Comparison of ENCODE assay signal across 27 cellular contexts in genomic region chr2:236714061-236714460, GRCh38.
DNase-seq lines count a peak whose midpoint lies in the region; ATAC-seq, FAIRE-seq and TF ChIP-seq lines count a peak whose summit lies in the region.
"Had no signal": no experiment of that assay in that cellular context is flagged by ENCODE, and none has a peak within 500 bp of the region (broad histone marks: within the 10 kb centered on the region; RNA-seq: fewer than 3 reads in every experiment).

No MANE protein-coding gene starts in this region.

- H3K4ac ChIP-seq in H1 (replicated peaks; ENCODE audit: insufficient read length, low read depth, low read length), result no peak overlapping the region

- H3F3A ChIP-seq in neural progenitor cell (ENCODE audit: low read depth) (peaks cover 16% of the 10 kb centered on the region), SK-N-SH (replicated peaks; ENCODE audit: insufficient read depth) (no peaks in the 10 kb centered on the region)

- H2BK20ac ChIP-seq in H1 (ENCODE audit: low read length), result no peak overlapping the region

- H3K36me3 ChIP-seq in breast epithelium, result no peaks in the 10 kb centered on the region
- H3K36me3 ChIP-seq in H1 (ENCODE audit: control insufficient read depth in 2 of 4, insufficient read depth in 4 of 4, low read length in 3 of 4), result no peaks in the 10 kb centered on the region
- no peaks in the 10 kb centered on the region for H3K36me3 ChIP-seq in neural progenitor cell
- no peaks in the 10 kb centered on the region for H3K36me3 ChIP-seq in SK-N-SH (replicated peaks in 1 of 2; ENCODE audit: control insufficient read depth in 1 of 2, insufficient read depth in 2 of 2, low read length in 1 of 2)
- H3K36me3 ChIP-seq: ascending aorta, BE2C had no signal

- H3K4me1 Mint-ChIP-seq in MCF 10A (ENCODE audit: insufficient read depth, unreplicated experiment) (peaks cover 33% of the 10 kb centered on the region), neural progenitor cell (peaks cover 65% of the 10 kb centered on the region)
- H3K4me1 Mint-ChIP-seq in activated naive CD4-positive, alpha-beta T cell treated with anti-CD3 and anti-CD28 coated beads for 36 hours (ENCODE audit: low read depth), result peaks cover 2% of the 10 kb centered on the region
- H3K4me1 Mint-ChIP-seq: activated naive CD4-positive, alpha-beta T cell treated with anti-CD3 and anti-CD28 coated beads, Interleukin-2, amount 10 ng/mL, durations not matched to agents 7 days and 5 days had no signal

- TF ChIP-seq CTCF in MCF 10A (IDR thresholded peaks at IDR 0.05; ENCODE audit: unreplicated experiment), result no peak
- TF ChIP-seq CTCF in breast epithelium (IDR thresholded peaks at IDR 0.05), result no peak
- TF ChIP-seq CTCF in H1 (IDR thresholded peaks at IDR 0.05; ENCODE audit: control extremely low read depth in 1 of 3, insufficient read depth in 1 of 3, low read depth in 1 of 3, low read length in 3 of 3), result no peak
- no peak for TF ChIP-seq CTCF in neural progenitor cell (IDR thresholded peaks at IDR 0.05)
- TF ChIP-seq CTCF in SK-N-SH (IDR thresholded peaks at IDR 0.05), result no peak

- TF ChIP-seq EP300 in H1 (IDR thresholded peaks at IDR 0.05; ENCODE audit: borderline replicate concordance in 1 of 2, low read depth in 2 of 2, low read length in 2 of 2) (no peak), SK-N-SH (IDR thresholded peaks at IDR 0.05; ENCODE audit: borderline replicate concordance in 1 of 2, low read depth in 1 of 2, low read length in 1 of 2) (no peak)

- H3K9ac ChIP-seq in H1 (replicated peaks in 1 of 4; ENCODE audit: extremely low read depth in 1 of 4, low read depth in 3 of 4, low read length in 3 of 4) (no peak overlapping the region), neural progenitor cell (no peak overlapping the region), SK-N-SH (no peak overlapping the region)

- H4K91ac ChIP-seq in H1 (replicated peaks; ENCODE audit: insufficient read length, low read length), result no peak overlapping the region

- H4K20me1 ChIP-seq in H1 (replicated peaks in 1 of 2; ENCODE audit: control insufficient read depth in 1 of 2, insufficient read depth in 2 of 2, low read length in 2 of 2), result no peaks in the 10 kb centered on the region
- H4K20me1 ChIP-seq in neural progenitor cell (ENCODE audit: low read depth), result no peaks in the 10 kb centered on the region
- H4K20me1 ChIP-seq in SK-N-SH (ENCODE audit: insufficient read depth), result no peaks in the 10 kb centered on the region

- no peak overlapping the region for H4K5ac ChIP-seq in H1 (ENCODE audit: insufficient read length, low read depth, low read length)

- H3K56ac ChIP-seq in H1 (replicated peaks; ENCODE audit: insufficient read length, low read depth, low read length), result no peak overlapping the region

- H3K4me3 ChIP-seq in breast epithelium (no peak overlapping the region), H1 (ENCODE audit: extremely low read depth in 1 of 4, insufficient read depth in 2 of 4, low read depth in 3 of 4, low read length in 4 of 4) (no peak overlapping the region), neural progenitor cell (no peak overlapping the region), SK-N-SH (ENCODE audit: low read depth in 2 of 2, low read length in 1 of 2) (no peak overlapping the region)
- H3K4me3 ChIP-seq: ascending aorta had no signal

- H2AK5ac ChIP-seq in H1 (ENCODE audit: low read depth, low read length), result no peak overlapping the region

- no peak overlapping the region for H3K4me2 ChIP-seq in H1 (ENCODE audit: insufficient read depth in 1 of 2, low read depth in 2 of 2, low read length in 2 of 2)
- no peak overlapping the region for H3K4me2 ChIP-seq in neural progenitor cell
- H3K4me2 ChIP-seq in SK-N-SH, result no peak overlapping the region

- no peak overlapping the region for H3K23ac ChIP-seq in H1 (ENCODE audit: insufficient read length)

- no peak for TF ChIP-seq POLR2A in breast epithelium (IDR thresholded peaks at IDR 0.05)
- TF ChIP-seq POLR2A in H1 (IDR thresholded peaks at IDR 0.05; ENCODE audit: control extremely low read depth in 1 of 2, low read depth in 2 of 2, low read length in 2 of 2), result no peak

- no peak overlapping the region for H4K8ac ChIP-seq in H1 (ENCODE audit: extremely low read depth, insufficient read depth, low read length)

- CTCF ChIA-PET in MCF 10A (lab: Yijun Ruan, JAX), result no interaction called here
- CTCF ChIA-PET in H1 (lab: Charles Lee; ENCODE audit: partially characterized antibody), result interaction anchor here (0.9 to 1.1 kb wide), 2 partner anchors 8 to 9 kb away, joined by 3 read pairs; no protein-coding TSS in a partner anchor
- CTCF ChIA-PET in SK-N-SH (lab: Yijun Ruan, JAX), result no interaction called here
- CTCF ChIA-PET in activated naive CD4-positive, alpha-beta T cell treated with anti-CD3 and anti-CD28 coated beads for 36 hours (lab: Charles Lee), result no interaction called here

- no peaks in the 10 kb centered on the region for H3K27me3 Mint-ChIP-seq in MCF 10A (ENCODE audit: insufficient read depth, unreplicated experiment)
- H3K27me3 Mint-ChIP-seq in neural progenitor cell (ENCODE audit: insufficient read depth, low read depth), result peaks cover 12% of the 10 kb centered on the region
- peaks cover 13% of the 10 kb centered on the region for H3K27me3 Mint-ChIP-seq in activated naive CD4-positive, alpha-beta T cell treated with anti-CD3 and anti-CD28 coated beads for 36 hours (ENCODE audit: low read depth)

- H3K79me2 ChIP-seq in H1 (ENCODE audit: control insufficient read depth in 1 of 2, insufficient read depth in 2 of 2, low read length in 2 of 2) (no peaks in the 10 kb centered on the region), neural progenitor cell (ENCODE audit: low read depth) (no peaks in the 10 kb centered on the region), SK-N-SH (ENCODE audit: insufficient read depth) (no peaks in the 10 kb centered on the region)

- 0 out of 2 replicates have a peak overlapping the region, but pooled peaks have one; percentile 59 for H2AFZ ChIP-seq in H1 (ENCODE audit: low read length)
- no peak overlapping the region for H2AFZ ChIP-seq in neural progenitor cell (replicated peaks)
- no peak overlapping the region for H2AFZ ChIP-seq in SK-N-SH (ENCODE audit: low read depth)

- H3K27ac ChIP-seq in breast epithelium (no peak overlapping the region), H1 (ENCODE audit: low read depth, low read length) (no peak overlapping the region), neural progenitor cell (no peak overlapping the region), SK-N-SH (ENCODE audit: low read depth in 2 of 2, low read length in 1 of 2) (no peak overlapping the region)
- H3K27ac ChIP-seq: ascending aorta, HL-60 had no signal

- no peak overlapping the region for H2BK120ac ChIP-seq in H1 (replicated peaks; ENCODE audit: low read depth, low read length)

- 85% methylated on average over 5 of the region's 5 CpGs; no CpG with 5 or more reads in 1 of the 2 experiments for WGBS in H1 (ENCODE audit: extremely low coverage in 1 of 2, insufficient coverage in 1 of 2, insufficient read length in 1 of 2, insufficient replicate concordance in 2 of 2, low coverage in 1 of 2, low lambda C conversion rate in 2 of 2, missing lambda C conversion rate in 1 of 2), 2 experiments
- WGBS in SK-N-SH (ENCODE audit: low lambda C conversion rate), result 37% methylated on average over 5 of the region's 5 CpGs

- POLR2A ChIA-PET in MCF 10A (lab: Yijun Ruan, JAX) (interaction anchor here (1.3 kb wide), 1 partner anchor 31 kb away, joined by 3 read pairs; no protein-coding TSS in a partner anchor), H1 (lab: Charles Lee; ENCODE audit: partially characterized antibody) (no interaction called here), SK-N-SH (lab: Yijun Ruan, JAX) (no interaction called here)

- 0 out of 2 replicates have a peak, but pooled peaks cover 1% of the 10 kb centered on the region for H3K23me2 ChIP-seq in H1 (ENCODE audit: low read depth, low read length)

- no TSS peak for BruUV-seq in MCF 10A (replicated peaks; lab: Mats Ljungman, UMichigan)

- H3K27ac Mint-ChIP-seq in MCF 10A (ENCODE audit: low read depth, unreplicated experiment) (peak overlapping the region; percentile 19), neural progenitor cell (peak overlapping the region; percentile 76)
- H3K27ac Mint-ChIP-seq in activated naive CD4-positive, alpha-beta T cell treated with anti-CD3 and anti-CD28 coated beads, Interleukin-2, amount 50 U/mL, for 72 hours, result no peak overlapping the region
- H3K27ac Mint-ChIP-seq in activated naive CD4-positive, alpha-beta T cell treated with anti-CD3 and anti-CD28 coated beads for 36 hours, result no peak overlapping the region
- H3K27ac Mint-ChIP-seq: activated CD4-positive, alpha-beta T cell treated with anti-CD3 and anti-CD28 coated beads, Interleukin-2, amount 10 ng/mL, durations not matched to agents 7 days and 5 days; activated CD8-positive, alpha-beta memory T cell treated with anti-CD3 and anti-CD28 coated beads, Interleukin-2, amount 10 ng/mL, durations not matched to agents 7 days and 5 days; activated naive CD4-positive, alpha-beta T cell treated with anti-CD3 and anti-CD28 coated beads, Interleukin-2, amount 10 ng/mL, durations not matched to agents 7 days and 5 days; activated T-cell treated with anti-CD3 and anti-CD28 coated beads, Interleukin-2, amount 50 U/mL, for 72 hours; H9; natural killer cell treated with Interleukin-12 subunit alpha and Interleukin-12 subunit beta and Interleukin-15 and Interleukin-18, amount 100 ng/mL, for 72 hours had no signal

- H3K9me2 ChIP-seq in SK-N-SH, result no peaks in the 10 kb centered on the region

- H3K4me1 ChIP-seq in breast epithelium (no peaks in the 10 kb centered on the region), H1 (replicated peaks in 1 of 4; ENCODE audit: control insufficient read depth in 3 of 4, insufficient read depth in 4 of 4, low read length in 3 of 4) (no peaks in the 10 kb centered on the region), neural progenitor cell (peaks cover 40% of the 10 kb centered on the region), SK-N-SH (ENCODE audit: control insufficient read depth in 1 of 2, insufficient read depth in 2 of 2, low read depth in 1 of 2, low read length in 1 of 2) (peaks cover 0 to 4% of the 10 kb centered on the region in 2 experiments; a peak in 1 of 4 replicates)
- H3K4me1 ChIP-seq: BE2C had no signal

- no peaks in the 10 kb centered on the region for H3K79me1 ChIP-seq in H1 (ENCODE audit: low read depth, low read length)

- TF ChIP-seq RAD21 in H1 (IDR thresholded peaks at IDR 0.05 in 1 of 2, conservative IDR thresholded peaks at IDR 0.05 in 1 of 2; ENCODE audit: low read depth in 2 of 2, low read length in 2 of 2) (no peak), SK-N-SH (IDR thresholded peaks at IDR 0.05; ENCODE audit: low read length) (no peak)

- H3K9me3 Mint-ChIP-seq in MCF 10A (ENCODE audit: unreplicated experiment) (no peaks in the 10 kb centered on the region), neural progenitor cell (no peaks in the 10 kb centered on the region)
- no peaks in the 10 kb centered on the region for H3K9me3 Mint-ChIP-seq in activated naive CD4-positive, alpha-beta T cell treated with anti-CD3 and anti-CD28 coated beads, Interleukin-2, amount 50 U/mL, for 72 hours
- no peaks in the 10 kb centered on the region for H3K9me3 Mint-ChIP-seq in activated naive CD4-positive, alpha-beta T cell treated with anti-CD3 and anti-CD28 coated beads for 36 hours
- H3K9me3 Mint-ChIP-seq: activated CD4-positive, alpha-beta T cell treated with anti-CD3 and anti-CD28 coated beads, Interleukin-2, amount 10 ng/mL, durations not matched to agents 7 days and 5 days; activated naive CD4-positive, alpha-beta T cell treated with anti-CD3 and anti-CD28 coated beads, Interleukin-2, amount 10 ng/mL, durations not matched to agents 7 days and 5 days; activated T-cell treated with anti-CD3 and anti-CD28 coated beads, Interleukin-2, amount 50 U/mL, for 72 hours; H9; natural killer cell treated with Interleukin-12 subunit alpha and Interleukin-12 subunit beta and Interleukin-15 and Interleukin-18, amount 100 ng/mL, for 72 hours had no signal

- no peak overlapping the region for H2BK15ac ChIP-seq in H1 (ENCODE audit: low read length)

- H3K9me3 ChIP-seq in breast epithelium (no peaks in the 10 kb centered on the region), H1 (ENCODE audit: insufficient read depth in 2 of 2, low read depth in 1 of 2, low read length in 1 of 2) (no peaks in the 10 kb centered on the region), neural progenitor cell (ENCODE audit: low read depth) (no peaks in the 10 kb centered on the region), SK-N-SH (no peaks in the 10 kb centered on the region)
- H3K9me3 ChIP-seq: ascending aorta, BE2C had no signal

- no peak for FAIRE-seq in H1 (lab: Jason Lieb, UNC)
- FAIRE-seq: A204.1 had no signal

- no peak overlapping the region for H2BK5ac ChIP-seq in H1 (ENCODE audit: low read depth, low read length)

- H3K27me3 ChIP-seq in breast epithelium (no peaks in the 10 kb centered on the region), H1 (replicated peaks in 1 of 4; ENCODE audit: control insufficient read depth in 3 of 4, extremely low read depth in 1 of 4, insufficient read depth in 3 of 4, low read length in 3 of 4) (no peaks in the 10 kb centered on the region), neural progenitor cell (no peaks in the 10 kb centered on the region), SK-N-SH (ENCODE audit: insufficient read depth) (no peaks in the 10 kb centered on the region; the same call in 1 of the 2 replicates)
- H3K27me3 ChIP-seq: ascending aorta had no signal

- no peak overlapping the region for H3K14ac ChIP-seq in H1 (ENCODE audit: insufficient read length)

- H3K4me3 Mint-ChIP-seq in MCF 10A (ENCODE audit: unreplicated experiment), result no peak overlapping the region
- no peak overlapping the region for H3K4me3 Mint-ChIP-seq in neural progenitor cell
- no peak overlapping the region for H3K4me3 Mint-ChIP-seq in activated naive CD4-positive, alpha-beta T cell treated with anti-CD3 and anti-CD28 coated beads for 36 hours
- H3K4me3 Mint-ChIP-seq: activated CD4-positive, alpha-beta T cell treated with anti-CD3 and anti-CD28 coated beads, Interleukin-2, amount 10 ng/mL, durations not matched to agents 7 days and 5 days; activated CD8-positive, alpha-beta memory T cell treated with anti-CD3 and anti-CD28 coated beads, Interleukin-2, amount 10 ng/mL, durations not matched to agents 7 days and 5 days; activated naive CD4-positive, alpha-beta T cell treated with anti-CD3 and anti-CD28 coated beads, Interleukin-2, amount 10 ng/mL, durations not matched to agents 7 days and 5 days; activated T-cell treated with anti-CD3 and anti-CD28 coated beads, Interleukin-2, amount 50 U/mL, for 72 hours; H9; natural killer cell treated with Interleukin-12 subunit alpha and Interleukin-12 subunit beta and Interleukin-15 and Interleukin-18, amount 100 ng/mL, for 72 hours had no signal

- DNase-seq in MCF 10A (ENCODE audit: unreplicated experiment), result no peak
- no peak for DNase-seq in breast epithelium (ENCODE audit: low spot score in 2 of 2)
- no peak for DNase-seq in H1 (ENCODE audit: low read depth in 1 of 2, low spot score in 2 of 2)
- no peak for DNase-seq in neural progenitor cell (ENCODE audit: low spot score)
- no peak for DNase-seq in SK-N-SH
- DNase-seq in activated naive CD4-positive, alpha-beta T cell treated with anti-CD3 and anti-CD28 coated beads, Interleukin-2, amount 50 U/mL, for 72 hours (ENCODE audit: low spot score in 2 of 2), result no peak
- no peak for DNase-seq in activated naive CD4-positive, alpha-beta T cell treated with anti-CD3 and anti-CD28 coated beads for 36 hours
- DNase-seq: activated CD4-positive, alpha-beta T cell treated with anti-CD3 and anti-CD28 coated beads, Interleukin-2, amount 10 ng/mL, durations not matched to agents 7 days and 5 days; activated CD8-positive, alpha-beta memory T cell treated with anti-CD3 and anti-CD28 coated beads, Interleukin-2, amount 10 ng/mL, durations not matched to agents 7 days and 5 days; activated naive CD4-positive, alpha-beta T cell treated with anti-CD3 and anti-CD28 coated beads, Interleukin-2, amount 10 ng/mL, durations not matched to agents 7 days and 5 days; activated T-cell treated with anti-CD3 and anti-CD28 coated beads, Interleukin-2, amount 50 U/mL, for 72 hours; BE2C; cerebellar nuclear complex; COR-L47; glutamatergic neuron; H9; NCI-H1092 treated with DMSO at 0.1 percent for 48 hours; NCI-H187 treated with DMSO at 0.1 percent for 48 hours; NCI-H82; posterior cingulate gyrus; stimulated activated naive CD8-positive, alpha-beta T cell treated with anti-CD3 and anti-CD28 coated beads, Interleukin-15, Interleukin-2, amounts not matched to agents 100 U/mL and 50 U/mL, for 24 hours had no signal

- H2BK12ac ChIP-seq in H1 (ENCODE audit: low read depth, low read length), result no peak overlapping the region

- intact Hi-C loops in MCF 10A (cut with micrococcal nuclease), result loop anchor here (10.0 kb wide), 1 partner anchor 161 kb away; no protein-coding TSS in a partner anchor
- intact Hi-C loops in breast epithelium (cut with DNase I; ENCODE audit: low total_unique reads), result no loop called here
- intact Hi-C loops in activated naive CD4-positive, alpha-beta T cell treated with anti-CD3 and anti-CD28 coated beads for 36 hours (cut with micrococcal nuclease), result no loop called here

- H3K36me3 Mint-ChIP-seq in MCF 10A (ENCODE audit: insufficient read depth, unreplicated experiment) (peaks cover 5% of the 10 kb centered on the region), neural progenitor cell (no peaks in the 10 kb centered on the region)
- H3K36me3 Mint-ChIP-seq in activated naive CD4-positive, alpha-beta T cell treated with anti-CD3 and anti-CD28 coated beads, Interleukin-2, amount 50 U/mL, for 72 hours, result no peaks in the 10 kb centered on the region
- no peaks in the 10 kb centered on the region for H3K36me3 Mint-ChIP-seq in activated naive CD4-positive, alpha-beta T cell treated with anti-CD3 and anti-CD28 coated beads for 36 hours (ENCODE audit: low read depth)
- H3K36me3 Mint-ChIP-seq: activated CD8-positive, alpha-beta memory T cell treated with anti-CD3 and anti-CD28 coated beads, Interleukin-2, amount 10 ng/mL, durations not matched to agents 7 days and 5 days; activated naive CD4-positive, alpha-beta T cell treated with anti-CD3 and anti-CD28 coated beads, Interleukin-2, amount 10 ng/mL, durations not matched to agents 7 days and 5 days; natural killer cell treated with Interleukin-12 subunit alpha and Interleukin-12 subunit beta and Interleukin-15 and Interleukin-18, amount 100 ng/mL, for 72 hours had no signal

- H3K18ac ChIP-seq in H1 (ENCODE audit: extremely low read depth, low read length), result no peak overlapping the region

- ATAC-seq in activated naive CD4-positive, alpha-beta T cell treated with anti-CD3 and anti-CD28 coated beads, Interleukin-2, amount 50 U/mL, for 72 hours, result no peak
- ATAC-seq in HG02840 (IDR thresholded peaks at IDR 0.05; ENCODE audit: low FRiP score, unreplicated experiment), result no peak
- ATAC-seq: activated CD8-positive, alpha-beta memory T cell treated with anti-CD3 and anti-CD28 coated beads, Interleukin-2, amount 10 ng/mL, durations not matched to agents 7 days and 5 days; activated T-cell treated with anti-CD3 and anti-CD28 coated beads, Interleukin-2, amount 50 U/mL, for 72 hours; natural killer cell treated with Interleukin-12 subunit alpha and Interleukin-12 subunit beta and Interleukin-15 and Interleukin-18, amount 100 ng/mL, for 72 hours; sciatic nerve; stimulated activated naive CD8-positive, alpha-beta T cell treated with anti-CD3 and anti-CD28 coated beads, Interleukin-15, Interleukin-2, amounts not matched to agents 100 U/mL and 50 U/mL, for 24 hours had no signal

Comparison
In these comparisons a context has a peak if more than half of its experiments do, and no peak if none do; other contexts are left out.
1. H3K27ac Mint-ChIP-seq: peak in MCF 10A (single experiment) and neural progenitor cell (single experiment); none in activated naive CD4-positive, alpha-beta T cell treated with anti-CD3 and anti-CD28 coated beads, Interleukin-2, amount 50 U/mL, for 72 hours (0 of 2) and activated naive CD4-positive, alpha-beta T cell treated with anti-CD3 and anti-CD28 coated beads for 36 hours (single experiment).